ENCODE assay signal across 8 cellular contexts in genomic region chr4:149980941-149981340, GRCh38.
DNase-seq lines count a peak whose midpoint lies in the region; ATAC-seq, FAIRE-seq and TF ChIP-seq lines count a peak whose summit lies in the region.

No MANE protein-coding gene starts in this region.

- no peaks in the 10 kb centered on the region for H3K79me2 ChIP-seq in neural progenitor cell (ENCODE audit: low read depth)

- H3K4me3 ChIP-seq in fibroblast of pulmonary artery (replicated peaks; ENCODE audit: low read depth, low read length): no peak overlapping the region
- no peak overlapping the region for H3K4me3 ChIP-seq in neural progenitor cell

- H3K9me3 Mint-ChIP-seq in neural progenitor cell: no peaks in the 10 kb centered on the region

- no peaks in the 10 kb centered on the region for H3K36me3 Mint-ChIP-seq in neural progenitor cell

- peak; percentile 90 for FAIRE-seq in GM12891 (lab: Jason Lieb, UNC)

- no peak overlapping the region for H3K27ac ChIP-seq in neural progenitor cell

- no peaks in the 10 kb centered on the region for H3K4me1 Mint-ChIP-seq in neural progenitor cell

- ATAC-seq in HG02840 (IDR thresholded peaks at IDR 0.05; ENCODE audit: low FRiP score, unreplicated experiment) (peak; percentile 79), GM21367 (IDR thresholded peaks at IDR 0.05; ENCODE audit: unreplicated experiment) (no peak)

- H3K27me3 Mint-ChIP-seq in neural progenitor cell (ENCODE audit: insufficient read depth, low read depth): no peaks in the 10 kb centered on the region

- no peaks in the 10 kb centered on the region for H4K20me1 ChIP-seq in neural progenitor cell (ENCODE audit: low read depth)

- no peak overlapping the region for H3K9ac ChIP-seq in neural progenitor cell

- no peak overlapping the region for H3K27ac Mint-ChIP-seq in neural progenitor cell

- no peak overlapping the region for H3K4me3 Mint-ChIP-seq in neural progenitor cell

- no peak overlapping the region for H3K4me2 ChIP-seq in neural progenitor cell

- peak; percentile 77 for TF ChIP-seq CTCF in AG09319 (IDR thresholded peaks at IDR 0.05; ENCODE audit: low read depth, low read length)
- TF ChIP-seq CTCF in fibroblast of pulmonary artery (IDR thresholded peaks at IDR 0.05; ENCODE audit: low read length, missing control alignments): peak; percentile 87
- peak; percentile 79 for TF ChIP-seq CTCF in neural progenitor cell (IDR thresholded peaks at IDR 0.05)

- DNase-seq in AG09319 (ENCODE audit: extremely low read depth, low read depth): no peak
- DNase-seq in GM12891 (ENCODE audit: insufficient read length, low spot score): no peak
- DNase-seq in NCI-H345 (lab: John Stamatoyannopoulos, UW): peak; percentile 30
- peak; percentile 29 for DNase-seq in activated CD8-positive, alpha-beta memory T cell treated with anti-CD3 and anti-CD28 coated beads, Interleukin-2, amount 50 U/mL, for 4 hours
- DNase-seq in fibroblast of pulmonary artery (ENCODE audit: low read depth): peak; percentile 75
- peak; percentile 55 for DNase-seq in neural progenitor cell (ENCODE audit: low spot score)

- H3K4me1 ChIP-seq in neural progenitor cell: no peaks in the 10 kb centered on the region

- H3K36me3 ChIP-seq in neural progenitor cell: no peaks in the 10 kb centered on the region

- TF ChIP-seq POLR2A in GM12891 (IDR thresholded peaks at IDR 0.05; ENCODE audit: low read depth, low read length): no peak

- H3F3A ChIP-seq in neural progenitor cell (ENCODE audit: low read depth): no peaks in the 10 kb centered on the region

- H3K9me3 ChIP-seq in neural progenitor cell (ENCODE audit: low read depth): no peaks in the 10 kb centered on the region

- peak overlapping the region; percentile 72 for H2AFZ ChIP-seq in neural progenitor cell (replicated peaks)

- no peaks in the 10 kb centered on the region for H3K27me3 ChIP-seq in neural progenitor cell

TF ChIP-seq in GM12891, 5 proteins besides CTCF, POLR2A, EP300 and RAD21:
- TF ChIP-seq TAF1 (IDR thresholded peaks at IDR 0.05; ENCODE audit: low read depth, low read length) (no peak), POLR2AphosphoS5 (IDR thresholded peaks at IDR 0.05; ENCODE audit: low read depth, low read length) (no peak), POU2F2 (IDR thresholded peaks at IDR 0.05; ENCODE audit: low read depth, low read length) (no peak), PAX5 (IDR thresholded peaks at IDR 0.05; ENCODE audit: insufficient read depth, low read length, severe bottlenecking) (no peak), SPI1 (IDR thresholded peaks at IDR 0.05; ENCODE audit: low read depth, low read length) (no peak)
TF ChIP-seq in GM12891: peak in this region for 0.

Comparison
In these comparisons a context has a peak if more than half of its experiments do, and no peak if none do; other contexts are left out.
1. DNase-seq: peak in NCI-H345 (single experiment), activated CD8-positive, alpha-beta memory T cell treated with anti-CD3 and anti-CD28 coated beads, Interleukin-2, amount 50 U/mL, for 4 hours (single experiment), fibroblast of pulmonary artery (single experiment) and neural progenitor cell (single experiment); none in AG09319 (single experiment) and GM12891 (single experiment).
2. Peak in every context shown above with its lines, with median percentiles within 50 percentile points of each other: CTCF ChIP-seq.